In genomic region chr2:222108957-222109595, GRCh38 we compare ENCODE assay signal across 17 cellular contexts.
A peak's percentile ranks its signal among the peaks of the same experiment; 100 is the strongest.
DNase-seq lines count a peak whose midpoint lies in the region; TF ChIP-seq lines count a peak whose summit lies in the region.
"Had no signal": no experiment of that assay in that cellular context is flagged by ENCODE, and none has a peak within 500 bp of the region (broad histone marks: within the 10 kb centered on the region; RNA-seq: fewer than 3 reads in every experiment).

No MANE protein-coding gene starts in this region.

- H3K4me3 ChIP-seq in adipocyte (ENCODE audit: low read length) (no peak overlapping the region), smooth muscle cell (no peak overlapping the region)
- H3K4me3 ChIP-seq: GM12878, GM23338 had no signal

- H3K27me3 Mint-ChIP-seq in HFFc6 (ENCODE audit: insufficient read depth) = peaks cover 2% of the 10 kb centered on the region; the same call in 1 of the 2 replicates
- H3K27me3 Mint-ChIP-seq: CD4-positive, CD25-positive, alpha-beta regulatory T cell had no signal

- peaks cover 4% of the 10 kb centered on the region for H3F3A ChIP-seq in smooth muscle cell (ENCODE audit: low read depth)

- H3K36me3 Mint-ChIP-seq in HFFc6 (ENCODE audit: low read depth) = no peaks in the 10 kb centered on the region
- H3K36me3 Mint-ChIP-seq: CD4-positive, CD25-positive, alpha-beta regulatory T cell; CD8-positive, alpha-beta T cell had no signal

- no peaks in the 10 kb centered on the region for H4K20me1 ChIP-seq in smooth muscle cell (ENCODE audit: low read depth)

- no peak overlapping the region for H3K27ac Mint-ChIP-seq in HFFc6
- H3K27ac Mint-ChIP-seq: CD4-positive, CD25-positive, alpha-beta regulatory T cell; CD8-positive, alpha-beta T cell; GM23338; H9 had no signal

- DNase-seq in EH (ENCODE audit: low read depth) (peak; percentile 5), HFFc6 (peak; percentile 12), adipocyte (ENCODE audit: low read depth) (peak; percentile 62), smooth muscle cell (lab: John Stamatoyannopoulos, UW; ENCODE audit: unreplicated experiment) (no peak), C1 segment of cervical spinal cord (lab: John Stamatoyannopoulos, UW) (no peak), NCI-H2171 (lab: John Stamatoyannopoulos, UW) (no peak)
- DNase-seq: Caco-2; CD4-positive, CD25-positive, alpha-beta regulatory T cell; CD8-positive, alpha-beta T cell; DMS153; DND-41; EL; GDM1; H9 had no signal

- TF ChIP-seq CTCF in HFFc6 (IDR thresholded peaks at IDR 0.05) (no peak), smooth muscle cell (IDR thresholded peaks at IDR 0.05; ENCODE audit: borderline replicate concordance, insufficient read depth, poor library complexity, severe bottlenecking) (no peak)

- H3K4me3 Mint-ChIP-seq in HFFc6 = no peak overlapping the region
- H3K4me3 Mint-ChIP-seq: CD4-positive, CD25-positive, alpha-beta regulatory T cell; CD8-positive, alpha-beta T cell; GM23338; H9 had no signal

- peak overlapping the region; percentile 27 for H3K4me2 ChIP-seq in smooth muscle cell
- H3K4me2 ChIP-seq: GM23338 had no signal

- no peaks in the 10 kb centered on the region for H3K4me1 Mint-ChIP-seq in HFFc6 (ENCODE audit: low read depth)
- H3K4me1 Mint-ChIP-seq: CD4-positive, CD25-positive, alpha-beta regulatory T cell had no signal

- no peak overlapping the region for H3K27ac ChIP-seq in smooth muscle cell (ENCODE audit: low read depth)
- H3K27ac ChIP-seq: C4-2B had no signal

- H3K9me3 ChIP-seq in adipocyte (ENCODE audit: control insufficient read depth, low read length) (no peaks in the 10 kb centered on the region), smooth muscle cell (replicated peaks; ENCODE audit: low read depth) (no peaks in the 10 kb centered on the region)
- H3K9me3 ChIP-seq: Caco-2 had no signal

- no peaks in the 10 kb centered on the region for H3K4me1 ChIP-seq in adipocyte (ENCODE audit: control insufficient read depth, insufficient read depth, low read length)
- H3K4me1 ChIP-seq in smooth muscle cell (ENCODE audit: low read depth) = peaks cover 5% of the 10 kb centered on the region
- H3K4me1 ChIP-seq: Caco-2 had no signal

- no peak overlapping the region for H2AFZ ChIP-seq in smooth muscle cell (ENCODE audit: low read depth)
- H2AFZ ChIP-seq: GM23338 had no signal

- peaks cover 7% of the 10 kb centered on the region for H3K9me3 Mint-ChIP-seq in HFFc6
- H3K9me3 Mint-ChIP-seq: CD8-positive, alpha-beta T cell; GM23338; H9 had no signal

- H3K36me3 ChIP-seq in adipocyte (ENCODE audit: control insufficient read depth, insufficient read depth, low read length, severe bottlenecking) (no peaks in the 10 kb centered on the region), smooth muscle cell (ENCODE audit: low read depth) (no peaks in the 10 kb centered on the region)

- H3K27me3 ChIP-seq in adipocyte (replicated peaks; ENCODE audit: control insufficient read depth, insufficient read depth, low read length) (no peaks in the 10 kb centered on the region), smooth muscle cell (ENCODE audit: low read depth) (peaks cover 15% of the 10 kb centered on the region)

- 47% methylated on average over 4 of the region's 4 CpGs for WGBS in smooth muscle cell (ENCODE audit: low lambda C conversion rate)

- H3K9ac ChIP-seq in adipocyte (ENCODE audit: low read length) = no peak overlapping the region
- no peak overlapping the region for H3K9ac ChIP-seq in smooth muscle cell (ENCODE audit: low read depth)

- H3K79me2 ChIP-seq in smooth muscle cell (ENCODE audit: low read depth) = no peaks in the 10 kb centered on the region

Comparison
In these comparisons a context has a peak if more than half of its experiments do, and no peak if none do; other contexts are left out.
1. DNase-seq: peak in EH (single experiment), HFFc6 (single experiment) and adipocyte (single experiment); none in smooth muscle cell (single experiment), C1 segment of cervical spinal cord (0 of 14) and NCI-H2171 (single experiment).